23 cellular contexts compared by ENCODE assay signal in genomic region chr4:25867781-25868180, GRCh38.
"Had no signal": no experiment of that assay in that cellular context is flagged by ENCODE, and none has a peak within 500 bp of the region (broad histone marks: within the 10 kb centered on the region; RNA-seq: fewer than 3 reads in every experiment).

No MANE protein-coding gene starts in this region.

- H3K27ac ChIP-seq: epithelial cell of prostate, gastroesophageal sphincter, heart left ventricle, neutrophil, ovary, prostate gland, thyroid gland, upper lobe of right lung had no signal

- H3K4me1 ChIP-seq: prostate gland, thyroid gland had no signal

- H3K4me3 Mint-ChIP-seq: activated naive CD8-positive, alpha-beta T cell treated with anti-CD3 and anti-CD28 coated beads for 36 hours; activated T-cell treated with anti-CD3 and anti-CD28 coated beads, Interleukin-2, amount 50 U/mL, for 4 hours; central memory CD8-positive, alpha-beta T cell; natural killer cell; WTC11 had no signal

- H3K9me3 Mint-ChIP-seq: activated naive CD8-positive, alpha-beta T cell treated with anti-CD3 and anti-CD28 coated beads for 36 hours; activated T-cell treated with anti-CD3 and anti-CD28 coated beads, Interleukin-2, amount 50 U/mL, for 4 hours; activated T-helper 2 cell treated with anti-CD3 and anti-CD28 coated beads, Interferon-gamma antibody, Interleukin-2, Interleukin-4, amounts not matched to agents 10 μg/mL and 5 μg/mL and 100 μg/mL, durations not matched to agents 14 hours and 24 hours and 36 hours; central memory CD8-positive, alpha-beta T cell; natural killer cell; WTC11 had no signal

- H3K27ac Mint-ChIP-seq: activated naive CD8-positive, alpha-beta T cell treated with anti-CD3 and anti-CD28 coated beads for 36 hours; activated T-helper 2 cell treated with anti-CD3 and anti-CD28 coated beads, Interferon-gamma antibody, Interleukin-2, Interleukin-4, amounts not matched to agents 10 μg/mL and 5 μg/mL and 100 μg/mL, durations not matched to agents 14 hours and 24 hours and 36 hours; natural killer cell; WTC11 had no signal

- H3K36me3 Mint-ChIP-seq: activated naive CD8-positive, alpha-beta T cell treated with anti-CD3 and anti-CD28 coated beads for 36 hours; natural killer cell; WTC11 had no signal

- H3K27me3 ChIP-seq: gastroesophageal sphincter, heart left ventricle, ovary, thyroid gland, upper lobe of right lung had no signal

- DNase-seq: activated CD4-positive, alpha-beta T cell treated with anti-CD3 and anti-CD28 coated beads for 4 hours; activated CD4-positive, alpha-beta T cell treated with anti-CD3 and anti-CD28 coated beads, Interleukin-2, amount 50 U/mL, for 48 hours; activated CD8-positive, alpha-beta memory T cell treated with anti-CD3 and anti-CD28 coated beads, Interleukin-2, amount 50 U/mL, for 48 hours; activated naive CD4-positive, alpha-beta T cell; activated naive CD8-positive, alpha-beta T cell treated with anti-CD3 and anti-CD28 coated beads for 36 hours; activated T-cell treated with anti-CD3 and anti-CD28 coated beads, Interleukin-2, amount 50 U/mL, for 4 hours; heart left ventricle; left cardiac atrium; natural killer cell; ovary; stimulated activated CD4-positive, alpha-beta T cell treated with anti-CD3 and anti-CD28 coated beads, Interleukin-2, amount 100 ng/mL, for 48 hours; stimulated activated CD8-positive, alpha-beta memory T cell treated with anti-CD3 and anti-CD28 coated beads, Interleukin-4, amount 100 ng/mL, for 48 hours; stimulated activated naive CD4-positive, alpha-beta T cell; T1000; thyroid gland; upper lobe of right lung had no signal

- H3K36me3 ChIP-seq: gastroesophageal sphincter, heart left ventricle, neutrophil, ovary, prostate gland, thyroid gland, upper lobe of right lung had no signal

- H3K4me1 Mint-ChIP-seq: activated naive CD8-positive, alpha-beta T cell treated with anti-CD3 and anti-CD28 coated beads for 36 hours; central memory CD8-positive, alpha-beta T cell had no signal

- ATAC-seq: activated T-cell treated with anti-CD3 and anti-CD28 coated beads, Interleukin-2, amount 50 U/mL, for 4 hours; gastroesophageal sphincter; left cardiac atrium; natural killer cell; upper lobe of right lung; WTC11 had no signal

- H3K9me3 ChIP-seq: gastroesophageal sphincter, heart left ventricle, neutrophil, ovary, prostate gland, thyroid gland, upper lobe of right lung had no signal

- H3K27me3 Mint-ChIP-seq: activated naive CD8-positive, alpha-beta T cell treated with anti-CD3 and anti-CD28 coated beads for 36 hours; central memory CD8-positive, alpha-beta T cell had no signal

- H3K4me3 ChIP-seq: gastroesophageal sphincter, heart left ventricle, ovary, prostate gland, thyroid gland, upper lobe of right lung had no signal
